In genomic region chr2:28461056-28461455, GRCh38 we compare ENCODE assay signal across 8 cellular contexts. TPM values are rescaled to one million over a fixed set of nuclear protein-coding genes. Genes with fewer than 3 reads are reported as not detected.
"Had no signal": no experiment of that assay in that cellular context is flagged by ENCODE, and none has a peak within 500 bp of the region (broad histone marks: within the 10 kb centered on the region; RNA-seq: fewer than 3 reads in every experiment).

No MANE protein-coding gene starts in this region.

- H3K4me1 ChIP-seq: HAP-1 had no signal

- DNase-seq: GM23248, GOT3, H7, HFFc6 had no signal

- H3K27ac ChIP-seq: GM23248 had no signal

- H3K36me3 ChIP-seq: HAP-1 had no signal

- H3K4me3 ChIP-seq: GM23248, HAP-1 had no signal

- ATAC-seq: HCT116, HepG2 had no signal

RNA-seq across cellular contexts. Expression of gene PLB1, which starts 34.8 kb away (rescaled TPM):
- total RNA-seq: H7, HT-29 had no signal
